ENCODE assay signal across 12 cellular contexts in genomic region chr11:2312232-2313042, GRCh38. TPM values are rescaled to one million over a fixed set of nuclear protein-coding genes. Genes with fewer than 3 reads are reported as not detected.
DNase-seq lines count a peak whose midpoint lies in the region; ATAC-seq and TF ChIP-seq lines count a peak whose summit lies in the region.
"Had no signal": no experiment of that assay in that cellular context is flagged by ENCODE, and none has a peak within 500 bp of the region (broad histone marks: within the 10 kb centered on the region; RNA-seq: fewer than 3 reads in every experiment).

No MANE protein-coding gene starts in this region.

- H3K36me3 Mint-ChIP-seq in mesothelial cell of epicardium: no peaks in the 10 kb centered on the region
- H3K36me3 Mint-ChIP-seq: activated CD4-positive, alpha-beta memory T cell treated with anti-CD3 and anti-CD28 coated beads for 36 hours had no signal

- H3K4me3 ChIP-seq in Panc1 (ENCODE audit: low read depth in 2 of 2, low read length in 2 of 2) (no peak overlapping the region), esophagus squamous epithelium (no peak overlapping the region), rectal smooth muscle tissue (ENCODE audit: low read length) (no peak overlapping the region)
- H3K4me3 ChIP-seq: cardiac muscle cell, psoas muscle had no signal

- BruUV-seq in Panc1 (replicated peaks; lab: Mats Ljungman, UMichigan): no TSS peak

- no peak overlapping the region for H3K9ac ChIP-seq in rectal smooth muscle tissue (ENCODE audit: low read length)

- TF ChIP-seq CTCF in Panc1 (IDR thresholded peaks at IDR 0.05): no peak
- TF ChIP-seq CTCF in esophagus squamous epithelium (IDR thresholded peaks at IDR 0.05): no peak
- no peak for TF ChIP-seq CTCF in mesothelial cell of epicardium (IDR thresholded peaks at IDR 0.05; ENCODE audit: unreplicated experiment)

- POLR2A ChIA-PET in Panc1 (lab: Charles Lee): no interaction called here

- H3K4me3 Mint-ChIP-seq in mesothelial cell of epicardium: no peak overlapping the region
- H3K4me3 Mint-ChIP-seq: activated CD4-positive, alpha-beta memory T cell treated with anti-CD3 and anti-CD28 coated beads for 36 hours had no signal

- DNase-seq in EL (peak; percentile 83), Panc1 (ENCODE audit: low read depth, low spot score) (no peak), esophagus squamous epithelium (lab: John Stamatoyannopoulos, UW) (no peak), OCI-M2 (lab: John Stamatoyannopoulos, UW; ENCODE audit: unreplicated experiment) (no peak), mesothelial cell of epicardium (ENCODE audit: low spot score in 2 of 2, unreplicated experiment in 2 of 2) (no peak), anterior cingulate cortex (lab: John Stamatoyannopoulos, UW) (no peak)
- DNase-seq: activated CD4-positive, alpha-beta memory T cell treated with anti-CD3 and anti-CD28 coated beads for 36 hours; DMS79 had no signal

- H3K9me3 ChIP-seq in Panc1 (ENCODE audit: control insufficient read depth, insufficient read depth, low read depth, low read length): no peaks in the 10 kb centered on the region
- no peaks in the 10 kb centered on the region for H3K9me3 ChIP-seq in esophagus squamous epithelium
- H3K9me3 ChIP-seq: psoas muscle had no signal

- H3K9me3 Mint-ChIP-seq in mesothelial cell of epicardium: no peaks in the 10 kb centered on the region
- H3K9me3 Mint-ChIP-seq: activated CD4-positive, alpha-beta memory T cell treated with anti-CD3 and anti-CD28 coated beads for 36 hours had no signal

- H3K4me1 Mint-ChIP-seq in mesothelial cell of epicardium: peaks cover 17% of the 10 kb centered on the region

- peak; percentile 35 for ATAC-seq in Panc1
- no peak for ATAC-seq in GM21360 (IDR thresholded peaks at IDR 0.05; ENCODE audit: unreplicated experiment)
- ATAC-seq: psoas muscle had no signal

- H3K27ac ChIP-seq in Panc1 (ENCODE audit: low read length) (no peak overlapping the region), esophagus squamous epithelium (peak overlapping the region; percentile 35 to 65 (median 44)), rectal smooth muscle tissue (ENCODE audit: low read depth, low read length) (peak overlapping the region; percentile 44)
- H3K27ac ChIP-seq: cardiac muscle cell, psoas muscle had no signal

- intact Hi-C loops in Panc1 (cut with micrococcal nuclease; ENCODE audit: unreplicated experiment): loop anchor here (10.0 kb wide), 1 partner anchor 212 kb away; no protein-coding TSS in a partner anchor
- intact Hi-C loops in esophagus squamous epithelium (cut with DNase I): no loop called here

- H3K27me3 Mint-ChIP-seq in mesothelial cell of epicardium (ENCODE audit: low read depth): no peaks in the 10 kb centered on the region
- H3K27me3 Mint-ChIP-seq: activated CD4-positive, alpha-beta memory T cell treated with anti-CD3 and anti-CD28 coated beads for 36 hours had no signal

- H3K4me1 ChIP-seq in Panc1 (ENCODE audit: control insufficient read depth, insufficient read depth, low read length) (peaks cover 18% of the 10 kb centered on the region), esophagus squamous epithelium (peaks cover 16 to 54% (median 31%) of the 10 kb centered on the region in 3 donors), rectal smooth muscle tissue (ENCODE audit: control insufficient read depth, insufficient read depth, low read length) (peaks cover 24% of the 10 kb centered on the region)

- H3K36me3 ChIP-seq in Panc1 (ENCODE audit: control insufficient read depth, insufficient read depth, low read length) (no peaks in the 10 kb centered on the region), esophagus squamous epithelium (no peaks in the 10 kb centered on the region), rectal smooth muscle tissue (ENCODE audit: control insufficient read depth, insufficient read depth, low read length) (no peaks in the 10 kb centered on the region)
- H3K36me3 ChIP-seq: cardiac muscle cell had no signal

- H3K27ac Mint-ChIP-seq in mesothelial cell of epicardium: no peak overlapping the region
- H3K27ac Mint-ChIP-seq: activated CD4-positive, alpha-beta memory T cell treated with anti-CD3 and anti-CD28 coated beads for 36 hours had no signal

- in situ Hi-C loops in Panc1 (cut with HindIII; ENCODE audit: low pct_unique_long_range_greater_than_20kb, low sequenced_read_pairs): no loop called here

- CTCF ChIA-PET in Panc1 (lab: Charles Lee): interaction anchor here (0.6 to 1.2 kb wide), 4 partner anchors 7 to 126 kb away, joined by 3 to 7 read pairs (median 3); no protein-coding TSS in a partner anchor

- H3K27me3 ChIP-seq in Panc1 (ENCODE audit: control insufficient read depth, insufficient read depth, low read length) (no peaks in the 10 kb centered on the region), esophagus squamous epithelium (peaks cover 0 to 20% (median 0%) of the 10 kb centered on the region in 4 donors), rectal smooth muscle tissue (ENCODE audit: control insufficient read depth, insufficient read depth, low read length) (no peaks in the 10 kb centered on the region)
- H3K27me3 ChIP-seq: cardiac muscle cell had no signal

- WGBS in esophagus squamous epithelium, 2 donors: 63 to 81% methylated on average over 6 to 9 of the region's 22 CpGs

- no peak for TF ChIP-seq POLR2A in esophagus squamous epithelium (IDR thresholded peaks at IDR 0.05)

RNA-seq across cellular contexts. Expression of gene TSPAN32, which starts 10.6 kb away (rescaled TPM):
- total RNA-seq in Panc1 (2021; ENCODE audit: unreplicated experiment): not detected
- polyA plus RNA-seq in Panc1 (2012; ENCODE audit: insufficient read length): 0.16 TPM
- 1 to 10 TPM in 1 of 4 donors, not detected in 3; 2.5 TPM for total RNA-seq in esophagus squamous epithelium
- 0.94 to 1.8 TPM (median 1.2 TPM) in 3 replicates for total RNA-seq in mesothelial cell of epicardium

RNA-seq across cellular contexts. Expression of gene C11orf21, which starts 10.7 kb away (rescaled TPM):
- total RNA-seq in Panc1 (2021; ENCODE audit: unreplicated experiment) (0.31 TPM), esophagus squamous epithelium (under 1 TPM in 3 of 4 donors, not detected in 1; 0.30 to 0.94 (median 0.76) TPM), mesothelial cell of epicardium (0.25 to 0.29 TPM (median 0.27 TPM) in 3 replicates)
- polyA plus RNA-seq in Panc1 (2012; ENCODE audit: insufficient read length): not detected

RNA-seq across cellular contexts. Expression of gene ASCL2, which starts 42.0 kb away (rescaled TPM):
- total RNA-seq in Panc1 (2021; ENCODE audit: unreplicated experiment) (not detected), esophagus squamous epithelium (1 to 10 TPM in 3 of 4 donors, under 1 TPM in 1; 0.67 to 5.1 (median 2.3) TPM), mesothelial cell of epicardium (0.36 to 0.58 TPM (median 0.49 TPM) in 3 replicates)
- not detected for polyA plus RNA-seq in Panc1 (2012; ENCODE audit: insufficient read length)
- total RNA-seq: cardiac muscle cell, psoas muscle had no signal
- polyA plus RNA-seq: cardiac muscle cell had no signal
